ENCODE assay signal across 8 cellular contexts in genomic region chr17:8630802-8631553, GRCh38. TPM values are rescaled to one million over a fixed set of nuclear protein-coding genes. Genes with fewer than 3 reads are reported as not detected.
DNase-seq lines count a peak whose midpoint lies in the region; ATAC-seq, FAIRE-seq and TF ChIP-seq lines count a peak whose summit lies in the region.

No MANE protein-coding gene starts in this region.

- TF ChIP-seq POLR2A in A549 (IDR thresholded peaks at IDR 0.05; ENCODE audit: low read length) = peak; percentile 64; the same call in 1 of the 2 replicates

- H3K4me2 ChIP-seq in A549 = peak overlapping the region; percentile 93

- under 1% methylated on average over 24 of the region's 85 CpGs for WGBS in A549 (ENCODE audit: missing lambda C conversion rate)

- H3K27ac ChIP-seq in A549 = peak overlapping the region; percentile 94 to 95

- CTCF ChIA-PET in A549 (lab: Yijun Ruan, JAX) = interaction anchor here (0.6 to 2.3 kb wide), 10 partner anchors 9 to 1166 kb away, joined by 3 to 13 read pairs (median 4); no protein-coding TSS in a partner anchor

- TF ChIP-seq RAD21 in A549 (conservative IDR thresholded peaks at IDR 0.05 in 1 of 2, IDR thresholded peaks at IDR 0.05 in 1 of 2) = 0 out of 5 replicates have a peak, but pooled peaks of 1 of the 2 experiments have one; percentile 21

- peaks cover 13% of the 10 kb centered on the region for H3K4me1 ChIP-seq in A549

- H3K9me3 ChIP-seq in A549 = no peaks in the 10 kb centered on the region

- ATAC-seq in A549 (peak; percentile 95 to 98), GM18868 (IDR thresholded peaks at IDR 0.05; ENCODE audit: unreplicated experiment) (peak; percentile 93), HG03139 (IDR thresholded peaks at IDR 0.05; ENCODE audit: unreplicated experiment) (peak; percentile 96)
- peak; percentile 99 for ATAC-seq in activated CD4-positive, CD25-positive, alpha-beta regulatory T cell treated with anti-CD3 and anti-CD28 coated beads, Interleukin-2, amount 50 U/mL, for 24 hours

- peak overlapping the region; percentile 95 for H3K4me3 ChIP-seq in A549

- TF ChIP-seq EP300 in A549 (IDR thresholded peaks at IDR 0.05) = no peak

- TF ChIP-seq CTCF in A549 (IDR thresholded peaks at IDR 0.05) = 0 out of 3 replicates have a peak, but pooled peaks have one; percentile 13

- FAIRE-seq in A549 (lab: Jason Lieb, UNC) = peak; percentile 67

- POLR2A ChIA-PET in A549 (lab: Yijun Ruan, JAX) = interaction anchor here (0.5 to 1.8 kb wide), 12 partner anchors 10 to 335 kb away, joined by 3 to 14 read pairs (median 4); partner anchors contain the start of genes NDEL1, RNF222 and SLC25A35

- DNase-seq in A549 (ENCODE audit: low read depth in 1 of 2, low spot score in 1 of 2) = peak; percentile 100
- peak; percentile 69 for DNase-seq in NCI-H2196 treated with DMSO at 0.1 percent for 48 hours (lab: John Stamatoyannopoulos, UW; ENCODE audit: unreplicated experiment)
- DNase-seq in cerebellar nuclear complex (lab: John Stamatoyannopoulos, UW) = peak; percentile 73 to 94
- DNase-seq in islet precursor cell = peak; percentile 100
- peak; percentile 84 for DNase-seq in stimulated activated CD4-positive, alpha-beta T cell treated with anti-CD3 and anti-CD28 coated beads, Interleukin-12 subunit alpha, Interleukin-12 subunit beta, amount 100 ng/mL, for 4 hours

TF ChIP-seq in A549, 52 proteins besides CTCF, POLR2A, EP300 and RAD21 (continues in another document):
- TF ChIP-seq TFCP2L1 (CRISPR knock-in tag; IDR thresholded peaks at IDR 0.05) (no peak), GATA3 (IDR thresholded peaks at IDR 0.05; ENCODE audit: borderline replicate concordance) (no peak), ESRRA (IDR thresholded peaks at IDR 0.05; ENCODE audit: borderline replicate concordance, low read length) (no peak), NFE2L2 (conservative IDR thresholded peaks at IDR 0.05; ENCODE audit: low read length) (no peak), HOXB13 (CRISPR knock-in tag; IDR thresholded peaks at IDR 0.05; ENCODE audit: low read depth) (no peak), EHF (CRISPR knock-in tag; IDR thresholded peaks at IDR 0.05) (no peak), HMGXB4 (CRISPR knock-in tag; IDR thresholded peaks at IDR 0.05; ENCODE audit: borderline replicate concordance) (no peak), ELK1 (IDR thresholded peaks at IDR 0.05; ENCODE audit: low read depth, low read length) (no peak), MAZ (IDR thresholded peaks at IDR 0.05; ENCODE audit: borderline replicate concordance, low read depth, low read length) (no peak), SMC3 (IDR thresholded peaks at IDR 0.05) (no peak), BCL3 (IDR thresholded peaks at IDR 0.05) (no peak; the same call in 2 of the 3 replicates), CHD2 (IDR thresholded peaks at IDR 0.05; ENCODE audit: low read length, partially characterized antibody) (peak; percentile 78), HEYL (CRISPR knock-in tag; IDR thresholded peaks at IDR 0.05) (no peak), PHF8 (IDR thresholded peaks at IDR 0.05; ENCODE audit: borderline replicate concordance, low read depth) (peak; percentile 93), HOXB5 (CRISPR knock-in tag; IDR thresholded peaks at IDR 0.05) (no peak), FOSL2 (IDR thresholded peaks at IDR 0.05) (no peak), FOSL2 (CRISPR knock-in tag; IDR thresholded peaks at IDR 0.05) (peak; percentile 16; the same call in 1 of the 2 replicates), FOXS1 (CRISPR knock-in tag; IDR thresholded peaks at IDR 0.05) (no peak), SREBF2 (IDR thresholded peaks at IDR 0.05) (no peak), MYC (IDR thresholded peaks at IDR 0.05; ENCODE audit: borderline replicate concordance, low read length) (peak; percentile 58; the same call in 1 of the 2 replicates), TP53 (CRISPR knock-in tag; IDR thresholded peaks at IDR 0.05) (no peak), REST (IDR thresholded peaks at IDR 0.05) (peak; percentile 78), PBX3 (IDR thresholded peaks at IDR 0.05) (peak; percentile 98), ATOH8 (CRISPR knock-in tag; IDR thresholded peaks at IDR 0.05; ENCODE audit: low read depth) (no peak), CEBPB (IDR thresholded peaks at IDR 0.05) (no peak), CBX2 (IDR thresholded peaks at IDR 0.05; ENCODE audit: borderline replicate concordance, low read depth) (no peak)

RNA-seq across cellular contexts. Expression of gene MYH10, which starts 0.5 kb away (rescaled TPM):
- polyA plus RNA-seq in A549 (2011; rRNA removed) = 28.3 TPM in 2 replicates
- polyA plus RNA-seq in A549 (2012; cell fraction: cytosol; rRNA removed) = 25.3 and 27.1 TPM in 2 replicates
- 67.6 and 76.0 TPM in 2 replicates for polyA plus RNA-seq in A549 (2012; cell fraction: nucleus; rRNA removed)
- 26.4 to 26.7 TPM (median 26.5 TPM) in 3 replicates for polyA plus RNA-seq in A549 (2017; fragmentation: RNase III; extraction: RNeasy Plus Mini Kit Qiagen cat#74134 plus additional on column Dnase treatment)
- polyA minus RNA-seq in A549 (2011; rRNA and poly(A)+ RNA removed) = 30.3 and 55.2 TPM in 2 replicates

Comparison
In these comparisons a context has a peak if more than half of its experiments do, and no peak if none do; other contexts are left out.
1. Peak in every context shown above with its lines: DNase-seq, ATAC-seq, H3K4me3 ChIP-seq and H3K27ac ChIP-seq.